ENCODE assay signal across 8 cellular contexts in genomic region chr1:37514350-37515184, GRCh38.
DNase-seq lines count a peak whose midpoint lies in the region; ATAC-seq lines count a peak whose summit lies in the region.

MEAF6 (minus strand) TSS chr1:37514766; CDS start chr1:37514746, 20 bp downstream.

- H3K27ac ChIP-seq in ACC112 (ENCODE audit: low read depth, low read length) (peak within 1 kb of the TSS; percentile 79), caudate nucleus (ENCODE audit: low read depth, low read length) (peak within 1 kb of the TSS; percentile 83)

- peaks cover 12% of the 10 kb centered on the region for H3K4me1 ChIP-seq in ACC112 (ENCODE audit: control insufficient read depth, insufficient read depth, low read length, unreplicated experiment)

- ATAC-seq in GM18520 (IDR thresholded peaks at IDR 0.05; ENCODE audit: unreplicated experiment) (peak; percentile 74), HG03064 (IDR thresholded peaks at IDR 0.05; ENCODE audit: low read depth, unreplicated experiment) (peak; percentile 76)

- peaks cover 8% of the 10 kb centered on the region; the same call in 1 of the 2 replicates for H3K36me3 ChIP-seq in ACC112 (ENCODE audit: insufficient read depth, low read length)

- H3K27me3 ChIP-seq in ACC112 (ENCODE audit: insufficient read depth, low read length): no peaks in the 10 kb centered on the region

- DNase-seq in NCI-H2171 treated with DMSO at 0.1 percent for 48 hours (lab: John Stamatoyannopoulos, UW) (peak; percentile 71), caudate nucleus (lab: John Stamatoyannopoulos, UW) (peak in 59 of 61 donors; percentile 11 to 87 (median 69)), islet precursor cell (peak; percentile 92)
- DNase-seq in activated CD4-positive, CD25-positive, alpha-beta regulatory T cell (lab: John Stamatoyannopoulos, UW): peak; percentile 58 to 78 (median 70)
- peak; percentile 63 to 79 (median 67) for DNase-seq in stimulated activated CD4-positive, alpha-beta T cell treated with anti-CD3 and anti-CD28 coated beads, Interleukin-12 subunit alpha, Interleukin-12 subunit beta, amount 100 ng/mL, for 48 hours (ENCODE audit: low read depth in 2 of 3, low spot score in 1 of 3)

- H3K4me3 ChIP-seq in ACC112 (ENCODE audit: low read depth, low read length): peak within 1 kb of the TSS; percentile 95

- H2AFZ ChIP-seq in ACC112 (ENCODE audit: low read length, unreplicated experiment): peak within 1 kb of the TSS; percentile 96

- H3K79me2 ChIP-seq in ACC112 (ENCODE audit: control insufficient read depth, insufficient read depth, low read length, unreplicated experiment): peaks cover 31% of the 10 kb centered on the region

Comparison
In these comparisons a context has a peak if more than half of its experiments do, and no peak if none do; other contexts are left out.
1. Peak in every context shown above with its lines: DNase-seq, ATAC-seq, H3K4me3 ChIP-seq and H3K27ac ChIP-seq.